8 cellular contexts compared by ENCODE assay signal in genomic region chr19:33193864-33194362, GRCh38. TPM values are rescaled to one million over a fixed set of nuclear protein-coding genes. Genes with fewer than 3 reads are reported as not detected.
DNase-seq lines count a peak whose midpoint lies in the region; ATAC-seq and TF ChIP-seq lines count a peak whose summit lies in the region.

A gene with protein sequence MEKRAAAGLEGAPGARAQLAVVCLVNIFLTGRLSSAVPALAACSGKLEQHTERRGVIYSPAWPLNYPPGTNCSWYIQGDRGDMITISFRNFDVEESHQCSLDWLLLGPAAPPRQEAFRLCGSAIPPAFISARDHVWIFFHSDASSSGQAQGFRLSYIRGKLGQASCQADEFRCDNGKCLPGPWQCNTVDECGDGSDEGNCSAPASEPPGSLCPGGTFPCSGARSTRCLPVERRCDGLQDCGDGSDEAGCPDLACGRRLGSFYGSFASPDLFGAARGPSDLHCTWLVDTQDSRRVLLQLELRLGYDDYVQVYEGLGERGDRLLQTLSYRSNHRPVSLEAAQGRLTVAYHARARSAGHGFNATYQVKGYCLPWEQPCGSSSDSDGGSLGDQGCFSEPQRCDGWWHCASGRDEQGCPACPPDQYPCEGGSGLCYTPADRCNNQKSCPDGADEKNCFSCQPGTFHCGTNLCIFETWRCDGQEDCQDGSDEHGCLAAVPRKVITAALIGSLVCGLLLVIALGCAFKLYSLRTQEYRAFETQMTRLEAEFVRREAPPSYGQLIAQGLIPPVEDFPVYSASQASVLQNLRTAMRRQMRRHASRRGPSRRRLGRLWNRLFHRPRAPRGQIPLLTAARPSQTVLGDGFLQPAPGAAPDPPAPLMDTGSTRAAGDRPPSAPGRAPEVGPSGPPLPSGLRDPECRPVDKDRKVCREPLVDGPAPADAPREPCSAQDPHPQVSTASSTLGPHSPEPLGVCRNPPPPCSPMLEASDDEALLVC (plus strand): TSS chr19:33194330. CDS start chr19:33194786, 456 bp downstream.

- no peaks in the 10 kb centered on the region for H3K9me3 ChIP-seq in ascending aorta

- H3K36me3 Mint-ChIP-seq in activated CD8-positive, alpha-beta memory T cell treated with anti-CD3 and anti-CD28 coated beads, Interleukin-2, amount 10 ng/mL, durations not matched to agents 7 days and 5 days = no peaks in the 10 kb centered on the region

- no peak within 1 kb of the TSS for H3K27ac Mint-ChIP-seq in activated CD8-positive, alpha-beta memory T cell treated with anti-CD3 and anti-CD28 coated beads, Interleukin-2, amount 10 ng/mL, durations not matched to agents 7 days and 5 days

- peak; percentile 90 for DNase-seq in D341Med (ENCODE audit: low spot score)
- peak; percentile 44 for DNase-seq in NCI-H1105 (lab: John Stamatoyannopoulos, UW)
- no peak for DNase-seq in ascending aorta (ENCODE audit: low spot score in 2 of 2)
- DNase-seq in renal cortical epithelial cell (ENCODE audit: low read depth) = no peak
- DNase-seq in OCI-M1 (lab: John Stamatoyannopoulos, UW) = no peak
- no peak for DNase-seq in activated CD8-positive, alpha-beta memory T cell treated with anti-CD3 and anti-CD28 coated beads, Interleukin-2, amount 10 ng/mL, durations not matched to agents 7 days and 5 days

- H3K27ac ChIP-seq in ascending aorta = peak within 1 kb of the TSS; percentile 33 to 44

- intact Hi-C loops in ascending aorta (cut with DNase I) = loop anchor here (2.0 kb wide), 1 partner anchor 49 kb away; no protein-coding TSS in a partner anchor

- no peak within 1 kb of the TSS for H3K4me3 Mint-ChIP-seq in activated CD8-positive, alpha-beta memory T cell treated with anti-CD3 and anti-CD28 coated beads, Interleukin-2, amount 10 ng/mL, durations not matched to agents 7 days and 5 days

- peaks cover 2% of the 10 kb centered on the region for H3K4me1 Mint-ChIP-seq in activated CD8-positive, alpha-beta memory T cell treated with anti-CD3 and anti-CD28 coated beads, Interleukin-2, amount 10 ng/mL, durations not matched to agents 7 days and 5 days

- H3K27me3 ChIP-seq in ascending aorta = no peaks in the 10 kb centered on the region

- H3K9me3 Mint-ChIP-seq in activated CD8-positive, alpha-beta memory T cell treated with anti-CD3 and anti-CD28 coated beads, Interleukin-2, amount 10 ng/mL, durations not matched to agents 7 days and 5 days (ENCODE audit: low read depth) = no peaks in the 10 kb centered on the region

- H3K4me3 ChIP-seq in ascending aorta = peak within 1 kb of the TSS; percentile 76 to 91
- peak within 1 kb of the TSS; percentile 47 for H3K4me3 ChIP-seq in iPS-11a (ENCODE audit: low read depth, low read length)

- no peak for TF ChIP-seq CTCF in ascending aorta (IDR thresholded peaks at IDR 0.05)

- ATAC-seq in GM21786 (IDR thresholded peaks at IDR 0.05; ENCODE audit: unreplicated experiment) = no peak
- ATAC-seq in activated CD8-positive, alpha-beta memory T cell treated with anti-CD3 and anti-CD28 coated beads, Interleukin-2, amount 10 ng/mL, durations not matched to agents 7 days and 5 days = no peak

- H3K27me3 Mint-ChIP-seq in activated CD8-positive, alpha-beta memory T cell treated with anti-CD3 and anti-CD28 coated beads, Interleukin-2, amount 10 ng/mL, durations not matched to agents 7 days and 5 days = peaks cover 47% of the 10 kb centered on the region

- CTCF ChIA-PET in activated CD8-positive, alpha-beta memory T cell treated with anti-CD3 and anti-CD28 coated beads, Interleukin-2, amount 10 ng/mL, durations not matched to agents 7 days and 5 days (lab: Charles Lee) = interaction anchor here (2.3 kb wide), 1 partner anchor 10 kb away, joined by 6 read pairs; no protein-coding TSS in a partner anchor

- peaks cover 0 to 10% of the 10 kb centered on the region in 2 donors for H3K4me1 ChIP-seq in ascending aorta

- H3K36me3 ChIP-seq in ascending aorta = no peaks in the 10 kb centered on the region

RNA-seq across cellular contexts. Expression of the gene that starts here (rescaled TPM):
- total RNA-seq in ascending aorta (28.8 TPM), renal cortical epithelial cell (6.3 and 11.4 TPM in 2 replicates)
- total RNA-seq in activated CD8-positive, alpha-beta memory T cell treated with anti-CD3 and anti-CD28 coated beads, Interleukin-2, amount 10 ng/mL, durations not matched to agents 7 days and 5 days = under 1 TPM in 1 of 2 experiments, not detected in 1; 0.30 TPM

Comparison
In these comparisons a context has a peak if more than half of its experiments do, and no peak if none do; other contexts are left out.
1. DNase-seq: peak in D341Med (single experiment) and NCI-H1105 (single experiment); none in ascending aorta (0 of 2), renal cortical epithelial cell (single experiment), OCI-M1 (single experiment) and activated CD8-positive, alpha-beta memory T cell treated with anti-CD3 and anti-CD28 coated beads, Interleukin-2, amount 10 ng/mL, durations not matched to agents 7 days and 5 days (single experiment).